ENCODE assay signal across 8 cellular contexts in genomic region chr1:10387611-10388386, GRCh38. TPM values are rescaled to one million over a fixed set of nuclear protein-coding genes. Genes with fewer than 3 reads are reported as not detected.
DNase-seq lines count a peak whose midpoint lies in the region; ATAC-seq and TF ChIP-seq lines count a peak whose summit lies in the region.

No MANE protein-coding gene starts in this region.

- TF ChIP-seq CTCF in GM23338 (conservative IDR thresholded peaks at IDR 0.05; ENCODE audit: low read depth in 2 of 2), result no peak

- ATAC-seq in GM23338, result peak; percentile 77
- ATAC-seq in esophagus mucosa, result peak; percentile 87
- peak; percentile 75 to 81 for ATAC-seq in naive B cell (ENCODE audit: low read depth in 2 of 2)
- no peak for ATAC-seq in GM18867 (IDR thresholded peaks at IDR 0.05; ENCODE audit: unreplicated experiment)

- H3K36me3 ChIP-seq in GM23338 (ENCODE audit: insufficient read depth), result no peaks in the 10 kb centered on the region; the same call in 1 of the 2 replicates

- peak overlapping the region; percentile 72 for H3K27ac ChIP-seq in GM23338 (ENCODE audit: low read depth)

- no peaks in the 10 kb centered on the region for H3K79me2 ChIP-seq in GM23338 (replicated peaks; ENCODE audit: insufficient read depth)

- intact Hi-C loops in activated T-helper 2 cell treated with anti-CD3 and anti-CD28 coated beads, Interferon-gamma antibody, Interleukin-2, Interleukin-4, amounts not matched to agents 10 μg/mL and 5 μg/mL and 100 μg/mL, durations not matched to agents 14 hours and 24 hours and 36 hours (cut with micrococcal nuclease), result no loop called here

- 0 out of 2 replicates have a peak, but pooled peaks cover 3% of the 10 kb centered on the region for H3F3A ChIP-seq in GM23338 (replicated peaks; ENCODE audit: low read depth)

- H3K4me3 Mint-ChIP-seq in GM23338 (no peak overlapping the region), naive B cell (no peak overlapping the region)
- no peak overlapping the region for H3K4me3 Mint-ChIP-seq in activated T-helper 2 cell treated with anti-CD3 and anti-CD28 coated beads, Interferon-gamma antibody, Interleukin-2, Interleukin-4, amounts not matched to agents 10 μg/mL and 5 μg/mL and 100 μg/mL, durations not matched to agents 14 hours and 24 hours and 36 hours (ENCODE audit: low read depth)

- peak overlapping the region; percentile 94 for H3K27ac Mint-ChIP-seq in GM23338
- peak overlapping the region in 2 of 6 donors; percentile 30 to 39 for H3K27ac Mint-ChIP-seq in naive B cell
- no peak overlapping the region for H3K27ac Mint-ChIP-seq in activated T-helper 2 cell treated with anti-CD3 and anti-CD28 coated beads, Interferon-gamma antibody, Interleukin-2, Interleukin-4, amounts not matched to agents 10 μg/mL and 5 μg/mL and 100 μg/mL, durations not matched to agents 14 hours and 24 hours and 36 hours

- H3K9me3 Mint-ChIP-seq in GM23338 (no peaks in the 10 kb centered on the region; the same call in 2 of the 3 replicates), naive B cell (peaks cover 0 to 2% (median 0%) of the 10 kb centered on the region in 7 donors)
- no peaks in the 10 kb centered on the region for H3K9me3 Mint-ChIP-seq in activated T-helper 2 cell treated with anti-CD3 and anti-CD28 coated beads, Interferon-gamma antibody, Interleukin-2, Interleukin-4, amounts not matched to agents 10 μg/mL and 5 μg/mL and 100 μg/mL, durations not matched to agents 14 hours and 24 hours and 36 hours

- peaks cover 10% of the 10 kb centered on the region; the same call in 1 of the 2 replicates for H3K4me1 ChIP-seq in GM23338 (ENCODE audit: insufficient read depth)

- no peaks in the 10 kb centered on the region for H4K20me1 ChIP-seq in GM23338 (replicated peaks; ENCODE audit: insufficient read depth)

- DNase-seq in GM23338 (ENCODE audit: low spot score) (peak; percentile 50), RKO (ENCODE audit: low spot score) (peak; percentile 26), naive B cell (peak; percentile 12), OCI-M2 (lab: John Stamatoyannopoulos, UW; ENCODE audit: unreplicated experiment) (no peak)
- DNase-seq in activated T-helper 2 cell treated with anti-CD3 and anti-CD28 coated beads, Interferon-gamma antibody, Interleukin-2, Interleukin-4, amounts not matched to agents 10 μg/mL and 5 μg/mL and 100 μg/mL, durations not matched to agents 14 hours and 24 hours and 36 hours (ENCODE audit: low spot score), result no peak
- DNase-seq in activated effector memory CD4-positive, alpha-beta T cell treated with anti-CD3 and anti-CD28 coated beads, Interleukin-2, amount 50 U/mL, for 16 hours, result no peak

- peaks cover 13% of the 10 kb centered on the region for H3K36me3 Mint-ChIP-seq in GM23338 (ENCODE audit: low read depth)
- H3K36me3 Mint-ChIP-seq in naive B cell, result no peaks in the 10 kb centered on the region
- H3K36me3 Mint-ChIP-seq in activated T-helper 2 cell treated with anti-CD3 and anti-CD28 coated beads, Interferon-gamma antibody, Interleukin-2, Interleukin-4, amounts not matched to agents 10 μg/mL and 5 μg/mL and 100 μg/mL, durations not matched to agents 14 hours and 24 hours and 36 hours (ENCODE audit: low read depth), result peaks cover 3% of the 10 kb centered on the region

- H3K27me3 Mint-ChIP-seq in GM23338 (ENCODE audit: insufficient read depth, low read depth, poor library complexity), result peaks cover 2% of the 10 kb centered on the region
- no peaks in the 10 kb centered on the region for H3K27me3 Mint-ChIP-seq in naive B cell
- no peaks in the 10 kb centered on the region for H3K27me3 Mint-ChIP-seq in activated T-helper 2 cell treated with anti-CD3 and anti-CD28 coated beads, Interferon-gamma antibody, Interleukin-2, Interleukin-4, amounts not matched to agents 10 μg/mL and 5 μg/mL and 100 μg/mL, durations not matched to agents 14 hours and 24 hours and 36 hours (ENCODE audit: low read depth)

- H3K4me1 Mint-ChIP-seq in GM23338 (peaks cover 12% of the 10 kb centered on the region), naive B cell (peaks cover 9 to 10% (median 9%) of the 10 kb centered on the region in 3 donors)
- peaks cover 8% of the 10 kb centered on the region for H3K4me1 Mint-ChIP-seq in activated T-helper 2 cell treated with anti-CD3 and anti-CD28 coated beads, Interferon-gamma antibody, Interleukin-2, Interleukin-4, amounts not matched to agents 10 μg/mL and 5 μg/mL and 100 μg/mL, durations not matched to agents 14 hours and 24 hours and 36 hours (ENCODE audit: low read depth)

- no peaks in the 10 kb centered on the region for H3K27me3 ChIP-seq in GM23338 (ENCODE audit: insufficient read depth)

- H3K9me2 ChIP-seq in GM23338 (ENCODE audit: insufficient read depth), result no peaks in the 10 kb centered on the region

- H2AFZ ChIP-seq in GM23338, result no peak overlapping the region

- H3K4me3 ChIP-seq in GM23338, result no peak overlapping the region

- H3K4me2 ChIP-seq in GM23338, result peak overlapping the region; percentile 13; the same call in 1 of the 2 replicates

TF ChIP-seq in GM23338, 12 proteins besides CTCF, POLR2A, EP300 and RAD21 (continues in another document):
- TF ChIP-seq CREB1 (CRISPR knock-in tag; IDR thresholded peaks at IDR 0.05; ENCODE audit: low read depth), result no peak
- TF ChIP-seq ZNF331 (CRISPR knock-in tag; IDR thresholded peaks at IDR 0.05; ENCODE audit: low read depth), result no peak
- TF ChIP-seq, protein P1, sequence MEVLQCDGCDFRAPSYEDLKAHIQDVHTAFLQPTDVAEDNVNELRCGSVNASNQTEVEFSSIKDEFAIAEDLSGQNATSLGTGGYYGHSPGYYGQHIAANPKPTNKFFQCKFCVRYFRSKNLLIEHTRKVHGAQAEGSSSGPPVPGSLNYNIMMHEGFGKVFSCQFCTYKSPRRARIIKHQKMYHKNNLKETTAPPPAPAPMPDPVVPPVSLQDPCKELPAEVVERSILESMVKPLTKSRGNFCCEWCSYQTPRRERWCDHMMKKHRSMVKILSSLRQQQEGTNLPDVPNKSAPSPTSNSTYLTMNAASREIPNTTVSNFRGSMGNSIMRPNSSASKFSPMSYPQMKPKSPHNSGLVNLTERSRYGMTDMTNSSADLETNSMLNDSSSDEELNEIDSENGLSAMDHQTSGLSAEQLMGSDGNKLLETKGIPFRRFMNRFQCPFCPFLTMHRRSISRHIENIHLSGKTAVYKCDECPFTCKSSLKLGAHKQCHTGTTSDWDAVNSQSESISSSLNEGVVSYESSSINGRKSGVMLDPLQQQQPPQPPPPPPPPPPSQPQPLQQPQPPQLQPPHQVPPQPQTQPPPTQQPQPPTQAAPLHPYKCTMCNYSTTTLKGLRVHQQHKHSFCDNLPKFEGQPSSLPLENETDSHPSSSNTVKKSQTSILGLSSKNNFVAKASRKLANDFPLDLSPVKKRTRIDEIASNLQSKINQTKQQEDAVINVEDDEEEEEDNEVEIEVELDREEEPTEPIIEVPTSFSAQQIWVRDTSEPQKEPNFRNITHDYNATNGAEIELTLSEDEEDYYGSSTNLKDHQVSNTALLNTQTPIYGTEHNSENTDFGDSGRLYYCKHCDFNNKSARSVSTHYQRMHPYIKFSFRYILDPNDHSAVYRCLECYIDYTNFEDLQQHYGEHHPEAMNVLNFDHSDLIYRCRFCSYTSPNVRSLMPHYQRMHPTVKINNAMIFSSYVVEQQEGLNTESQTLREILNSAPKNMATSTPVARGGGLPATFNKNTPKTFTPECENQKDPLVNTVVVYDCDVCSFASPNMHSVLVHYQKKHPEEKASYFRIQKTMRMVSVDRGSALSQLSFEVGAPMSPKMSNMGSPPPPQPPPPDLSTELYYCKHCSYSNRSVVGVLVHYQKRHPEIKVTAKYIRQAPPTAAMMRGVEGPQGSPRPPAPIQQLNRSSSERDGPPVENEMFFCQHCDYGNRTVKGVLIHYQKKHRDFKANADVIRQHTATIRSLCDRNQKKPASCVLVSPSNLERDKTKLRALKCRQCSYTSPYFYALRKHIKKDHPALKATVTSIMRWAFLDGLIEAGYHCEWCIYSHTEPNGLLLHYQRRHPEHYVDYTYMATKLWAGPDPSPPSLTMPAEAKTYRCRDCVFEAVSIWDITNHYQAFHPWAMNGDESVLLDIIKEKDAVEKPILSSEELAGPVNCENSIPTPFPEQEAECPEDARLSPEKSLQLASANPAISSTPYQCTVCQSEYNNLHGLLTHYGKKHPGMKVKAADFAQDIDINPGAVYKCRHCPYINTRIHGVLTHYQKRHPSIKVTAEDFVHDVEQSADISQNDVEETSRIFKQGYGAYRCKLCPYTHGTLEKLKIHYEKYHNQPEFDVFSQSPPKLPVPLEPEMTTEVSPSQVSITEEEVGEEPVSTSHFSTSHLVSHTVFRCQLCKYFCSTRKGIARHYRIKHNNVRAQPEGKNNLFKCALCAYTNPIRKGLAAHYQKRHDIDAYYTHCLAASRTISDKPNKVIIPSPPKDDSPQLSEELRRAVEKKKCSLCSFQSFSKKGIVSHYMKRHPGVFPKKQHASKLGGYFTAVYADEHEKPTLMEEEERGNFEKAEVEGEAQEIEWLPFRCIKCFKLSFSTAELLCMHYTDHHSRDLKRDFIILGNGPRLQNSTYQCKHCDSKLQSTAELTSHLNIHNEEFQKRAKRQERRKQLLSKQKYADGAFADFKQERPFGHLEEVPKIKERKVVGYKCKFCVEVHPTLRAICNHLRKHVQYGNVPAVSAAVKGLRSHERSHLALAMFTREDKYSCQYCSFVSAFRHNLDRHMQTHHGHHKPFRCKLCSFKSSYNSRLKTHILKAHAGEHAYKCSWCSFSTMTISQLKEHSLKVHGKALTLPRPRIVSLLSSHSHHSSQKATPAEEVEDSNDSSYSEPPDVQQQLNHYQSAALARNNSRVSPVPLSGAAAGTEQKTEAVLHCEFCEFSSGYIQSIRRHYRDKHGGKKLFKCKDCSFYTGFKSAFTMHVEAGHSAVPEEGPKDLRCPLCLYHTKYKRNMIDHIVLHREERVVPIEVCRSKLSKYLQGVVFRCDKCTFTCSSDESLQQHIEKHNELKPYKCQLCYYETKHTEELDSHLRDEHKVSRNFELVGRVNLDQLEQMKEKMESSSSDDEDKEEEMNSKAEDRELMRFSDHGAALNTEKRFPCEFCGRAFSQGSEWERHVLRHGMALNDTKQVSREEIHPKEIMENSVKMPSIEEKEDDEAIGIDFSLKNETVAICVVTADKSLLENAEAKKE (CRISPR knock-in tag; IDR thresholded peaks at IDR 0.05), result no peak
- no peak for TF ChIP-seq JUNB (IDR thresholded peaks at IDR 0.05; ENCODE audit: unreplicated experiment)

RNA-seq across cellular contexts. Expression of gene PGD, which starts 11.1 kb away (rescaled TPM):
- 274 and 305 TPM in 2 replicates for total RNA-seq in GM23338 (2014; rRNA removed; shearing (Covaris generic))
- polyA plus RNA-seq in GM23338 (2016; fragmentation: Nextera tagmentation; extraction: Ambion mirVana) (158 and 174 TPM in 2 replicates), naive B cell (ENCODE audit: low read depth in 6 of 6) (10 to 100 TPM; 30.4 to 54.5 (median 32.7) TPM)
- 581 TPM for total RNA-seq in esophagus mucosa
- total RNA-seq in activated T-helper 2 cell treated with anti-CD3 and anti-CD28 coated beads, Interferon-gamma antibody, Interleukin-2, Interleukin-4, amounts not matched to agents 10 μg/mL and 5 μg/mL and 100 μg/mL, durations not matched to agents 14 hours and 24 hours and 36 hours, result 150 and 152 TPM in 2 replicates

RNA-seq across cellular contexts. Expression of gene CENPS, which starts 42.4 kb away (rescaled TPM):
- 4.7 and 8.6 TPM in 2 replicates for total RNA-seq in GM23338 (2014; rRNA removed; shearing (Covaris generic))
- polyA plus RNA-seq in GM23338 (2016; fragmentation: Nextera tagmentation; extraction: Ambion mirVana) (22.6 and 31.3 TPM in 2 replicates), naive B cell (ENCODE audit: low read depth in 6 of 6) (10 to 100 TPM; 10.1 to 21.3 (median 14.2) TPM)
- 11.8 TPM for total RNA-seq in esophagus mucosa
- total RNA-seq in activated T-helper 2 cell treated with anti-CD3 and anti-CD28 coated beads, Interferon-gamma antibody, Interleukin-2, Interleukin-4, amounts not matched to agents 10 μg/mL and 5 μg/mL and 100 μg/mL, durations not matched to agents 14 hours and 24 hours and 36 hours, result 16.8 and 17.8 TPM in 2 replicates

Comparison
In these comparisons a context has a peak if more than half of its experiments do, and no peak if none do; other contexts are left out.
1. DNase-seq: peak in GM23338 (single experiment), RKO (single experiment) and naive B cell (single experiment); none in OCI-M2 (single experiment), activated T-helper 2 cell treated with anti-CD3 and anti-CD28 coated beads, Interferon-gamma antibody, Interleukin-2, Interleukin-4, amounts not matched to agents 10 μg/mL and 5 μg/mL and 100 μg/mL, durations not matched to agents 14 hours and 24 hours and 36 hours (single experiment) and activated effector memory CD4-positive, alpha-beta T cell treated with anti-CD3 and anti-CD28 coated beads, Interleukin-2, amount 50 U/mL, for 16 hours (single experiment).